1 cellular context compared by ENCODE assay signal in the genomic region with DNA sequence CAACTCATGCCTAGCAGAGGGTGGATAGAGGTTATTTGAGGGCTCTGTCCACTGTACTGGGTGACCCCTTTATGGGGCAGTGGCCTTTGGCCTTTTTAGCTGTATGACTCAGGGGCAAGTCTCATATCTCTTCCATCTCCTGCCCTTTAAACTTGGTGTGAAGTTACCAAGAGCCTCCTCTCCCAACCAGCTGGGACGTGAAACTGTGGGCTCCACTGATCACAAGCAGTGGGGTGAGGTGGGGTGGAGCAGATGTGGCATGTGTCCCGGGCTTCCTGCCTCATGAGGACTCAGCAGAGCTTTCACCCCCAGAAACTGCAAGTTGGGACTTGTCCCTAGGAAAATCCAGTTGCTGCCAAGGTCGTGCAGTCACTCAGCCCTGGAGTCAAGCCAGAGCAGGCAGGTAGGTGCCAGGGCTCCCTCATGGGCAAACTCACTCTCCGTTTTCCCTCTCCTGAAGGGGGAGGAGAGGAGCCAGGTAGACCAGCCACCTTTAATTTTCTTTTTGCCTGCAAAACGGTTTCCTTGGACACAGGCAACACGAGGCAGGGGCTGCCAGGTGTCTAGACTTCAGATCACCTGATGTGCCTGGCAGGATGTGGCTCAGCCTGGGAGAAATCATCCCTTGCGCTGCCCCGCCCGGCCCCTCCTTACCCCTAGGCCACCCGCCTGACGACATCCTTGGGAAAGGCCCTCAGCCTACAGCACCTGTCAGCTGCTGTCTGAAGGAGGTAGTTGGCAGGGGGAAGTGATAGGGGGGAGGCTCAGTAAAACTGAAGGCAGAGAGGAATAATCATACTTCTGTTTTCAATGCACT.
TF ChIP-seq lines count a peak whose summit lies in the region.

No MANE protein-coding gene starts in this region.

TF ChIP-seq in GM12878, 131 proteins besides CTCF, POLR2A, EP300 and RAD21 (continued from another document and continues in another):
- TF ChIP-seq, protein P1, sequence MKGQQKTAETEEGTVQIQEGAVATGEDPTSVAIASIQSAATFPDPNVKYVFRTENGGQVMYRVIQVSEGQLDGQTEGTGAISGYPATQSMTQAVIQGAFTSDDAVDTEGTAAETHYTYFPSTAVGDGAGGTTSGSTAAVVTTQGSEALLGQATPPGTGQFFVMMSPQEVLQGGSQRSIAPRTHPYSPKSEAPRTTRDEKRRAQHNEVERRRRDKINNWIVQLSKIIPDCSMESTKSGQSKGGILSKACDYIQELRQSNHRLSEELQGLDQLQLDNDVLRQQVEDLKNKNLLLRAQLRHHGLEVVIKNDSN (IDR thresholded peaks at IDR 0.05; ENCODE audit: borderline replicate concordance, extremely low read length, insufficient read depth, low read depth, low read length) = peak; percentile 18
- peak; percentile 5 for TF ChIP-seq SP1 (IDR thresholded peaks at IDR 0.05; ENCODE audit: low read depth, low read length)
- TF ChIP-seq, protein P2, sequence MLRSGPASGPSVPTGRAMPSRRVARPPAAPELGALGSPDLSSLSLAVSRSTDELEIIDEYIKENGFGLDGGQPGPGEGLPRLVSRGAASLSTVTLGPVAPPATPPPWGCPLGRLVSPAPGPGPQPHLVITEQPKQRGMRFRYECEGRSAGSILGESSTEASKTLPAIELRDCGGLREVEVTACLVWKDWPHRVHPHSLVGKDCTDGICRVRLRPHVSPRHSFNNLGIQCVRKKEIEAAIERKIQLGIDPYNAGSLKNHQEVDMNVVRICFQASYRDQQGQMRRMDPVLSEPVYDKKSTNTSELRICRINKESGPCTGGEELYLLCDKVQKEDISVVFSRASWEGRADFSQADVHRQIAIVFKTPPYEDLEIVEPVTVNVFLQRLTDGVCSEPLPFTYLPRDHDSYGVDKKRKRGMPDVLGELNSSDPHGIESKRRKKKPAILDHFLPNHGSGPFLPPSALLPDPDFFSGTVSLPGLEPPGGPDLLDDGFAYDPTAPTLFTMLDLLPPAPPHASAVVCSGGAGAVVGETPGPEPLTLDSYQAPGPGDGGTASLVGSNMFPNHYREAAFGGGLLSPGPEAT (IDR thresholded peaks at IDR 0.05; ENCODE audit: low read depth) = peak; percentile 80
- TF ChIP-seq CHD2 (IDR thresholded peaks at IDR 0.05; ENCODE audit: borderline replicate concordance, low read depth, low read length) = peak; percentile 47; the same call in 1 of the 2 replicates
- TF ChIP-seq, protein P3, sequence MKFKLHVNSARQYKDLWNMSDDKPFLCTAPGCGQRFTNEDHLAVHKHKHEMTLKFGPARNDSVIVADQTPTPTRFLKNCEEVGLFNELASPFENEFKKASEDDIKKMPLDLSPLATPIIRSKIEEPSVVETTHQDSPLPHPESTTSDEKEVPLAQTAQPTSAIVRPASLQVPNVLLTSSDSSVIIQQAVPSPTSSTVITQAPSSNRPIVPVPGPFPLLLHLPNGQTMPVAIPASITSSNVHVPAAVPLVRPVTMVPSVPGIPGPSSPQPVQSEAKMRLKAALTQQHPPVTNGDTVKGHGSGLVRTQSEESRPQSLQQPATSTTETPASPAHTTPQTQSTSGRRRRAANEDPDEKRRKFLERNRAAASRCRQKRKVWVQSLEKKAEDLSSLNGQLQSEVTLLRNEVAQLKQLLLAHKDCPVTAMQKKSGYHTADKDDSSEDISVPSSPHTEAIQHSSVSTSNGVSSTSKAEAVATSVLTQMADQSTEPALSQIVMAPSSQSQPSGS (IDR thresholded peaks at IDR 0.05; ENCODE audit: low read length) = peak; percentile 72; the same call in 1 of the 2 replicates
- peak; percentile 61; the same call in 1 of the 2 replicates for TF ChIP-seq CREB1 (IDR thresholded peaks at IDR 0.05; ENCODE audit: low read depth)
- peak; percentile 87 for TF ChIP-seq TCF3 (IDR thresholded peaks at IDR 0.05; ENCODE audit: borderline replicate concordance, insufficient read depth, low read depth, low read length)
- TF ChIP-seq, protein P4, sequence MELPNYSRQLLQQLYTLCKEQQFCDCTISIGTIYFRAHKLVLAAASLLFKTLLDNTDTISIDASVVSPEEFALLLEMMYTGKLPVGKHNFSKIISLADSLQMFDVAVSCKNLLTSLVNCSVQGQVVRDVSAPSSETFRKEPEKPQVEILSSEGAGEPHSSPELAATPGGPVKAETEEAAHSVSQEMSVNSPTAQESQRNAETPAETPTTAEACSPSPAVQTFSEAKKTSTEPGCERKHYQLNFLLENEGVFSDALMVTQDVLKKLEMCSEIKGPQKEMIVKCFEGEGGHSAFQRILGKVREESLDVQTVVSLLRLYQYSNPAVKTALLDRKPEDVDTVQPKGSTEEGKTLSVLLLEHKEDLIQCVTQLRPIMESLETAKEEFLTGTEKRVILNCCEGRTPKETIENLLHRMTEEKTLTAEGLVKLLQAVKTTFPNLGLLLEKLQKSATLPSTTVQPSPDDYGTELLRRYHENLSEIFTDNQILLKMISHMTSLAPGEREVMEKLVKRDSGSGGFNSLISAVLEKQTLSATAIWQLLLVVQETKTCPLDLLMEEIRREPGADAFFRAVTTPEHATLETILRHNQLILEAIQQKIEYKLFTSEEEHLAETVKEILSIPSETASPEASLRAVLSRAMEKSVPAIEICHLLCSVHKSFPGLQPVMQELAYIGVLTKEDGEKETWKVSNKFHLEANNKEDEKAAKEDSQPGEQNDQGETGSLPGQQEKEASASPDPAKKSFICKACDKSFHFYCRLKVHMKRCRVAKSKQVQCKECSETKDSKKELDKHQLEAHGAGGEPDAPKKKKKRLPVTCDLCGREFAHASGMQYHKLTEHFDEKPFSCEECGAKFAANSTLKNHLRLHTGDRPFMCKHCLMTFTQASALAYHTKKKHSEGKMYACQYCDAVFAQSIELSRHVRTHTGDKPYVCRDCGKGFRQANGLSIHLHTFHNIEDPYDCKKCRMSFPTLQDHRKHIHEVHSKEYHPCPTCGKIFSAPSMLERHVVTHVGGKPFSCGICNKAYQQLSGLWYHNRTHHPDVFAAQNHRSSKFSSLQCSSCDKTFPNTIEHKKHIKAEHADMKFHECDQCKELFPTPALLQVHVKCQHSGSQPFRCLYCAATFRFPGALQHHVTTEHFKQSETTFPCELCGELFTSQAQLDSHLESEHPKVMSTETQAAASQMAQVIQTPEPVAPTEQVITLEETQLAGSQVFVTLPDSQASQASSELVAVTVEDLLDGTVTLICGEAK (IDR thresholded peaks at IDR 0.05; ENCODE audit: borderline replicate concordance) = no peak
- TF ChIP-seq MYB (IDR thresholded peaks at IDR 0.05; ENCODE audit: borderline replicate concordance, low read depth, low read length) = no peak
- no peak for TF ChIP-seq SIX5 (IDR thresholded peaks at IDR 0.05; ENCODE audit: low read depth, low read length, severe bottlenecking)
- no peak for TF ChIP-seq RELA (IDR thresholded peaks at IDR 0.05; ENCODE audit: borderline replicate concordance, partially characterized antibody)
- peak; percentile 39 for TF ChIP-seq BACH1 (IDR thresholded peaks at IDR 0.05; ENCODE audit: borderline replicate concordance)
- no peak for TF ChIP-seq ZSCAN29 (IDR thresholded peaks at IDR 0.05)
- TF ChIP-seq, protein P5, sequence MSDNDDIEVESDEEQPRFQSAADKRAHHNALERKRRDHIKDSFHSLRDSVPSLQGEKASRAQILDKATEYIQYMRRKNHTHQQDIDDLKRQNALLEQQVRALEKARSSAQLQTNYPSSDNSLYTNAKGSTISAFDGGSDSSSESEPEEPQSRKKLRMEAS (IDR thresholded peaks at IDR 0.05; ENCODE audit: low read depth, low read length) = peak; percentile 23; the same call in 1 of the 2 replicates
- TF ChIP-seq, protein P6, sequence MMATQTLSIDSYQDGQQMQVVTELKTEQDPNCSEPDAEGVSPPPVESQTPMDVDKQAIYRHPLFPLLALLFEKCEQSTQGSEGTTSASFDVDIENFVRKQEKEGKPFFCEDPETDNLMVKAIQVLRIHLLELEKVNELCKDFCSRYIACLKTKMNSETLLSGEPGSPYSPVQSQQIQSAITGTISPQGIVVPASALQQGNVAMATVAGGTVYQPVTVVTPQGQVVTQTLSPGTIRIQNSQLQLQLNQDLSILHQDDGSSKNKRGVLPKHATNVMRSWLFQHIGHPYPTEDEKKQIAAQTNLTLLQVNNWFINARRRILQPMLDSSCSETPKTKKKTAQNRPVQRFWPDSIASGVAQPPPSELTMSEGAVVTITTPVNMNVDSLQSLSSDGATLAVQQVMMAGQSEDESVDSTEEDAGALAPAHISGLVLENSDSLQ (IDR thresholded peaks at IDR 0.05) = peak; percentile 72
- TF ChIP-seq, protein P7, sequence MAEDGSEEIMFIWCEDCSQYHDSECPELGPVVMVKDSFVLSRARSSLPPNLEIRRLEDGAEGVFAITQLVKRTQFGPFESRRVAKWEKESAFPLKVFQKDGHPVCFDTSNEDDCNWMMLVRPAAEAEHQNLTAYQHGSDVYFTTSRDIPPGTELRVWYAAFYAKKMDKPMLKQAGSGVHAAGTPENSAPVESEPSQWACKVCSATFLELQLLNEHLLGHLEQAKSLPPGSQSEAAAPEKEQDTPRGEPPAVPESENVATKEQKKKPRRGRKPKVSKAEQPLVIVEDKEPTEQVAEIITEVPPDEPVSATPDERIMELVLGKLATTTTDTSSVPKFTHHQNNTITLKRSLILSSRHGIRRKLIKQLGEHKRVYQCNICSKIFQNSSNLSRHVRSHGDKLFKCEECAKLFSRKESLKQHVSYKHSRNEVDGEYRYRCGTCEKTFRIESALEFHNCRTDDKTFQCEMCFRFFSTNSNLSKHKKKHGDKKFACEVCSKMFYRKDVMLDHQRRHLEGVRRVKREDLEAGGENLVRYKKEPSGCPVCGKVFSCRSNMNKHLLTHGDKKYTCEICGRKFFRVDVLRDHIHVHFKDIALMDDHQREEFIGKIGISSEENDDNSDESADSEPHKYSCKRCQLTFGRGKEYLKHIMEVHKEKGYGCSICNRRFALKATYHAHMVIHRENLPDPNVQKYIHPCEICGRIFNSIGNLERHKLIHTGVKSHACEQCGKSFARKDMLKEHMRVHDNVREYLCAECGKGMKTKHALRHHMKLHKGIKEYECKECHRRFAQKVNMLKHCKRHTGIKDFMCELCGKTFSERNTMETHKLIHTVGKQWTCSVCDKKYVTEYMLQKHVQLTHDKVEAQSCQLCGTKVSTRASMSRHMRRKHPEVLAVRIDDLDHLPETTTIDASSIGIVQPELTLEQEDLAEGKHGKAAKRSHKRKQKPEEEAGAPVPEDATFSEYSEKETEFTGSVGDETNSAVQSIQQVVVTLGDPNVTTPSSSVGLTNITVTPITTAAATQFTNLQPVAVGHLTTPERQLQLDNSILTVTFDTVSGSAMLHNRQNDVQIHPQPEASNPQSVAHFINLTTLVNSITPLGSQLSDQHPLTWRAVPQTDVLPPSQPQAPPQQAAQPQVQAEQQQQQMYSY (CRISPR knock-in tag; IDR thresholded peaks at IDR 0.05) = no peak
- no peak for TF ChIP-seq YBX1 (IDR thresholded peaks at IDR 0.05)
- no peak for TF ChIP-seq CBX3 (IDR thresholded peaks at IDR 0.05; ENCODE audit: borderline replicate concordance, low read depth)
- TF ChIP-seq, protein P8, sequence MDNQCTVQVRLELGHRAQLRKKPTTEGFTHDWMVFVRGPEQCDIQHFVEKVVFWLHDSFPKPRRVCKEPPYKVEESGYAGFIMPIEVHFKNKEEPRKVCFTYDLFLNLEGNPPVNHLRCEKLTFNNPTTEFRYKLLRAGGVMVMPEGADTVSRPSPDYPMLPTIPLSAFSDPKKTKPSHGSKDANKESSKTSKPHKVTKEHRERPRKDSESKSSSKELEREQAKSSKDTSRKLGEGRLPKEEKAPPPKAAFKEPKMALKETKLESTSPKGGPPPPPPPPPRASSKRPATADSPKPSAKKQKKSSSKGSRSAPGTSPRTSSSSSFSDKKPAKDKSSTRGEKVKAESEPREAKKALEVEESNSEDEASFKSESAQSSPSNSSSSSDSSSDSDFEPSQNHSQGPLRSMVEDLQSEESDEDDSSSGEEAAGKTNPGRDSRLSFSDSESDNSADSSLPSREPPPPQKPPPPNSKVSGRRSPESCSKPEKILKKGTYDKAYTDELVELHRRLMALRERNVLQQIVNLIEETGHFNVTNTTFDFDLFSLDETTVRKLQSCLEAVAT (IDR thresholded peaks at IDR 0.05) = 0 out of 2 replicates have a peak, but pooled peaks have one; percentile 53
- no peak for TF ChIP-seq MEF2B (IDR thresholded peaks at IDR 0.05; ENCODE audit: partially characterized antibody, poor library complexity, severe bottlenecking)
- TF ChIP-seq RFX5 (IDR thresholded peaks at IDR 0.05; ENCODE audit: low read depth, low read length) = no peak
- TF ChIP-seq, protein P9, sequence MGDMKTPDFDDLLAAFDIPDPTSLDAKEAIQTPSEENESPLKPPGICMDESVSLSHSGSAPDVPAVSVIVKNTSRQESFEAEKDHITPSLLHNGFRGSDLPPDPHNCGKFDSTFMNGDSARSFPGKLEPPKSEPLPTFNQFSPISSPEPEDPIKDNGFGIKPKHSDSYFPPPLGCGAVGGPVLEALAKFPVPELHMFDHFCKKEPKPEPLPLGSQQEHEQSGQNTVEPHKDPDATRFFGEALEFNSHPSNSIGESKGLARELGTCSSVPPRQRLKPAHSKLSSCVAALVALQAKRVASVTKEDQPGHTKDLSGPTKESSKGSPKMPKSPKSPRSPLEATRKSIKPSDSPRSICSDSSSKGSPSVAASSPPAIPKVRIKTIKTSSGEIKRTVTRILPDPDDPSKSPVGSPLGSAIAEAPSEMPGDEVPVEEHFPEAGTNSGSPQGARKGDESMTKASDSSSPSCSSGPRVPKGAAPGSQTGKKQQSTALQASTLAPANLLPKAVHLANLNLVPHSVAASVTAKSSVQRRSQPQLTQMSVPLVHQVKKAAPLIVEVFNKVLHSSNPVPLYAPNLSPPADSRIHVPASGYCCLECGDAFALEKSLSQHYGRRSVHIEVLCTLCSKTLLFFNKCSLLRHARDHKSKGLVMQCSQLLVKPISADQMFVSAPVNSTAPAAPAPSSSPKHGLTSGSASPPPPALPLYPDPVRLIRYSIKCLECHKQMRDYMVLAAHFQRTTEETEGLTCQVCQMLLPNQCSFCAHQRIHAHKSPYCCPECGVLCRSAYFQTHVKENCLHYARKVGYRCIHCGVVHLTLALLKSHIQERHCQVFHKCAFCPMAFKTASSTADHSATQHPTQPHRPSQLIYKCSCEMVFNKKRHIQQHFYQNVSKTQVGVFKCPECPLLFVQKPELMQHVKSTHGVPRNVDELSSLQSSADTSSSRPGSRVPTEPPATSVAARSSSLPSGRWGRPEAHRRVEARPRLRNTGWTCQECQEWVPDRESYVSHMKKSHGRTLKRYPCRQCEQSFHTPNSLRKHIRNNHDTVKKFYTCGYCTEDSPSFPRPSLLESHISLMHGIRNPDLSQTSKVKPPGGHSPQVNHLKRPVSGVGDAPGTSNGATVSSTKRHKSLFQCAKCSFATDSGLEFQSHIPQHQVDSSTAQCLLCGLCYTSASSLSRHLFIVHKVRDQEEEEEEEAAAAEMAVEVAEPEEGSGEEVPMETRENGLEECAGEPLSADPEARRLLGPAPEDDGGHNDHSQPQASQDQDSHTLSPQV (IDR thresholded peaks at IDR 0.05) = no peak
- TF ChIP-seq ESRRA (IDR thresholded peaks at IDR 0.05; ENCODE audit: low read length) = no peak
- TF ChIP-seq CHD1 (IDR thresholded peaks at IDR 0.05; ENCODE audit: low read depth, low read length) = no peak
- TF ChIP-seq ZZZ3 (IDR thresholded peaks at IDR 0.05; ENCODE audit: control insufficient read depth, insufficient read length, low read depth) = no peak
